Comparison of ENCODE assay signal across 20 cellular contexts in the genomic region with DNA sequence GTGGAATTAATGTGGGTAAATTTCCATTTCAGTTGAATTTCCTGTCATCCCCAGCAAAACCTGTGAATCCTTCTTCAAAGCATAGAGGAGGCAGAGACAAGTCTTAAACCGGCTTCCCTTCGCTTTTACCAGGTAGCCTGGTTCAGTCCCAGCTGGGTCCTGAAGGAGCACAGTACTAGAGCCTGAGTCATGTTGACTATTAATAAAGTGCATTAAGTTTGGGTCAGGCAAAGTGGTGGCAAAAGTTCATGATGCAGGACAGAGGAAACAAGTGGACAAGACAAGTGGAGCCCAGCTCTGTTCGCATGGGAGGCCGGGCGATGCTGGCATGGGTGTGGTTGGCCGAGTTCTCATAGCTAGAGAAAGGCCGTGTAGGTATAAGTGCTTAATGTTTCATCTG.
DNase-seq lines count a peak whose midpoint lies in the region; ATAC-seq, FAIRE-seq and TF ChIP-seq lines count a peak whose summit lies in the region.
"Had no signal": no experiment of that assay in that cellular context is flagged by ENCODE, and none has a peak within 500 bp of the region (broad histone marks: within the 10 kb centered on the region; RNA-seq: fewer than 3 reads in every experiment).

No MANE protein-coding gene starts in this region.

- WGBS in GM12878 (ENCODE audit: insufficient coverage, insufficient replicate concordance, low lambda C conversion rate, missing lambda C conversion rate), result 98% methylated on average over 7 of the region's 7 CpGs

- intact Hi-C loops in GM12878 (cut with micrococcal nuclease; ENCODE audit: unreplicated experiment), result no loop called here

- no peak overlapping the region for H3K4me3 Mint-ChIP-seq in activated T-cell treated with anti-CD3 and anti-CD28 coated beads, Interleukin-2, amount 50 U/mL, for 72 hours
- H3K4me3 Mint-ChIP-seq in CD4-positive, CD25-positive, alpha-beta regulatory T cell, result no peak overlapping the region
- no peak overlapping the region for H3K4me3 Mint-ChIP-seq in progenitor cell of endocrine pancreas (ENCODE audit: low read depth)

- no peak overlapping the region for H2AFZ ChIP-seq in GM12878 (ENCODE audit: control insufficient read depth, low read depth, low read length)

- H3K9ac ChIP-seq in GM12878 (ENCODE audit: control insufficient read depth, insufficient read depth, low read length), result no peak overlapping the region
- H3K9ac ChIP-seq: BLaER1, KMS-11 had no signal

- peaks cover 5 to 10% of the 10 kb centered on the region in 2 donors for H3K36me3 Mint-ChIP-seq in activated T-cell treated with anti-CD3 and anti-CD28 coated beads, Interleukin-2, amount 50 U/mL, for 72 hours (ENCODE audit: insufficient read depth in 2 of 2)
- peaks cover 35% of the 10 kb centered on the region for H3K36me3 Mint-ChIP-seq in CD4-positive, CD25-positive, alpha-beta regulatory T cell
- H3K36me3 Mint-ChIP-seq in progenitor cell of endocrine pancreas (ENCODE audit: insufficient read depth), result peaks cover 37% of the 10 kb centered on the region

- no peak overlapping the region for H3K27ac ChIP-seq in CD4-positive, CD25-positive, alpha-beta regulatory T cell (ENCODE audit: insufficient read depth, low read length, poor library complexity, severe bottlenecking)
- H3K27ac ChIP-seq in GM12878 (ENCODE audit: control insufficient read depth, insufficient read depth), result no peak overlapping the region
- H3K27ac ChIP-seq: BLaER1, KMS-11, Peyer's patch had no signal

- no peak for DNase-seq in activated T-cell treated with anti-CD3 and anti-CD28 coated beads, Interleukin-2, amount 50 U/mL, for 72 hours
- no peak for DNase-seq in activated T-cell treated with anti-CD3 and anti-CD28 coated beads for 4 hours
- no peak for DNase-seq in CD4-positive, CD25-positive, alpha-beta regulatory T cell
- no peak for DNase-seq in GM12878 (ENCODE audit: low read depth, low spot score)
- no peak for DNase-seq in progenitor cell of endocrine pancreas (ENCODE audit: low spot score, unreplicated experiment)
- DNase-seq in NCI-H2171 (lab: John Stamatoyannopoulos, UW), result no peak
- no peak for DNase-seq in NCI-H146 (lab: John Stamatoyannopoulos, UW)
- DNase-seq: DND-41, GOT3, NCI-H1048, NCI-H1436 treated with DMSO at 0.1 percent for 48 hours, NCI-H2227 treated with DMSO at 0.1 percent for 48 hours, NCI-H524 treated with DMSO at 0.1 percent for 48 hours, Peyer's patch, SHP77 had no signal

- no peak overlapping the region for H3K4me2 ChIP-seq in GM12878 (ENCODE audit: control insufficient read depth, insufficient read depth)
- H3K4me2 ChIP-seq: BLaER1, KMS-11 had no signal

- H3K4me1 Mint-ChIP-seq in activated T-cell treated with anti-CD3 and anti-CD28 coated beads, Interleukin-2, amount 50 U/mL, for 72 hours (ENCODE audit: low read depth), result no peaks in the 10 kb centered on the region
- H3K4me1 Mint-ChIP-seq in CD4-positive, CD25-positive, alpha-beta regulatory T cell, result peaks cover 6 to 20% (median 10%) of the 10 kb centered on the region in 4 donors
- H3K4me1 Mint-ChIP-seq in progenitor cell of endocrine pancreas (ENCODE audit: low read depth), result peaks cover 7% of the 10 kb centered on the region

- H3K4me1 ChIP-seq in CD4-positive, CD25-positive, alpha-beta regulatory T cell (ENCODE audit: control insufficient read depth, insufficient read depth, low read length, poor library complexity, severe bottlenecking), result no peaks in the 10 kb centered on the region
- no peaks in the 10 kb centered on the region for H3K4me1 ChIP-seq in GM12878 (ENCODE audit: control insufficient read depth, insufficient read depth, low read length)
- H3K4me1 ChIP-seq: BLaER1, Peyer's patch had no signal

- H3K9me3 ChIP-seq in CD4-positive, CD25-positive, alpha-beta regulatory T cell (ENCODE audit: control insufficient read depth in 2 of 2, low read length in 2 of 2), result no peaks in the 10 kb centered on the region
- H3K9me3 ChIP-seq in GM12878 (replicated peaks; ENCODE audit: control insufficient read depth, insufficient read depth, low read length), result no peaks in the 10 kb centered on the region
- H3K9me3 ChIP-seq: BLaER1, Peyer's patch had no signal

- TF ChIP-seq RAD21 in GM12878 (IDR thresholded peaks at IDR 0.05; ENCODE audit: insufficient read depth, low read depth, low read length), result no peak

- RAD21 ChIA-PET in GM12878 (lab: Charles Lee; ENCODE audit: unreplicated experiment), result no interaction called here

- H3K9me3 Mint-ChIP-seq in activated T-cell treated with anti-CD3 and anti-CD28 coated beads, Interleukin-2, amount 50 U/mL, for 72 hours, result no peaks in the 10 kb centered on the region
- H3K9me3 Mint-ChIP-seq in CD4-positive, CD25-positive, alpha-beta regulatory T cell, result peaks cover 0 to 1% (median 0%) of the 10 kb centered on the region in 7 donors
- H3K9me3 Mint-ChIP-seq in progenitor cell of endocrine pancreas (ENCODE audit: low read depth), result no peaks in the 10 kb centered on the region

- no peak for ATAC-seq in activated T-cell treated with anti-CD3 and anti-CD28 coated beads, Interleukin-2, amount 50 U/mL, for 72 hours (replicated peaks in 1 of 2)
- ATAC-seq in CD4-positive, CD25-positive, alpha-beta regulatory T cell (ENCODE audit: low read depth in 2 of 2), result no peak
- no peak for ATAC-seq in GM12878
- no peak for ATAC-seq in GM18505 (IDR thresholded peaks at IDR 0.05; ENCODE audit: unreplicated experiment)
- ATAC-seq: HepG2 had no signal

- in situ Hi-C loops in GM12878 (cut with MboI), result no loop called here

- H3K4me3 ChIP-seq in CD4-positive, CD25-positive, alpha-beta regulatory T cell (ENCODE audit: low read depth, low read length), result no peak overlapping the region
- no peak overlapping the region for H3K4me3 ChIP-seq in GM12878
- H3K4me3 ChIP-seq: BLaER1, Peyer's patch had no signal

- TF ChIP-seq CTCF in GM12878 (IDR thresholded peaks at IDR 0.05 in 2 of 3, conservative IDR thresholded peaks at IDR 0.05 in 1 of 3; ENCODE audit: control insufficient read depth in 2 of 3, extremely low read depth in 1 of 3, insufficient read depth in 1 of 3, low read depth in 3 of 3, low read length in 3 of 3) (no peak), progenitor cell of endocrine pancreas (IDR thresholded peaks at IDR 0.05; ENCODE audit: unreplicated experiment) (no peak)

- POLR2A ChIA-PET in GM12878 (lab: Charles Lee), result no interaction called here

- TF ChIP-seq POLR2A in GM12878 (IDR thresholded peaks at IDR 0.05; ENCODE audit: low read depth, low read length) (peak; percentile 49; the same call in 1 of the 2 replicates), GM18505 (IDR thresholded peaks at IDR 0.05; ENCODE audit: borderline replicate concordance, extremely low read depth, insufficient read depth, insufficient read length) (no peak)

- SMC1A ChIA-PET in GM12878 (lab: Charles Lee; ENCODE audit: uncharacterized antibody, unreplicated experiment), result interaction anchor here (0.6 kb wide), 1 partner anchor 106 kb away, joined by 3 read pairs; no protein-coding TSS in a partner anchor

- CTCF ChIA-PET in GM12878 (lab: Yijun Ruan, JAX), result no interaction called here

- no peaks in the 10 kb centered on the region for H4K20me1 ChIP-seq in GM12878 (ENCODE audit: control insufficient read depth, insufficient read depth)

- no peaks in the 10 kb centered on the region for H3K79me2 ChIP-seq in GM12878 (ENCODE audit: control insufficient read depth, insufficient read depth, low read length)

- no TSS peak for BruUV-seq in GM12878 (replicated peaks; lab: Mats Ljungman, UMichigan)

- peaks cover 36% of the 10 kb centered on the region for H3K36me3 ChIP-seq in CD4-positive, CD25-positive, alpha-beta regulatory T cell (ENCODE audit: control insufficient read depth, insufficient read depth, low read length)
- H3K36me3 ChIP-seq in GM12878 (ENCODE audit: control insufficient read depth in 2 of 2, insufficient read depth in 2 of 2, low read length in 1 of 2), result peaks cover 12 to 34% of the 10 kb centered on the region in 2 experiments

- FAIRE-seq in GM12878 (lab: Jason Lieb, UNC), result no peak
- FAIRE-seq: G401.6, HepG2 had no signal

- no peaks in the 10 kb centered on the region for H3K27me3 Mint-ChIP-seq in activated T-cell treated with anti-CD3 and anti-CD28 coated beads, Interleukin-2, amount 50 U/mL, for 72 hours (ENCODE audit: low read depth)
- H3K27me3 Mint-ChIP-seq in CD4-positive, CD25-positive, alpha-beta regulatory T cell, result no peaks in the 10 kb centered on the region
- H3K27me3 Mint-ChIP-seq in progenitor cell of endocrine pancreas, result no peaks in the 10 kb centered on the region

- TF ChIP-seq EP300 in GM12878 (IDR thresholded peaks at IDR 0.05; ENCODE audit: borderline replicate concordance in 1 of 2, control insufficient read depth in 1 of 2, low read depth in 2 of 2, low read length in 2 of 2), result no peak

- no peaks in the 10 kb centered on the region for H3K27me3 ChIP-seq in CD4-positive, CD25-positive, alpha-beta regulatory T cell (ENCODE audit: control insufficient read depth, insufficient read depth, low read length)
- no peaks in the 10 kb centered on the region for H3K27me3 ChIP-seq in GM12878 (replicated peaks in 1 of 2; ENCODE audit: control insufficient read depth in 2 of 2, insufficient read depth in 2 of 2, low read length in 1 of 2)
- H3K27me3 ChIP-seq: BLaER1, Peyer's patch had no signal

- peak overlapping the region; percentile 44 for H3K27ac Mint-ChIP-seq in activated T-cell treated with anti-CD3 and anti-CD28 coated beads, Interleukin-2, amount 50 U/mL, for 72 hours
- H3K27ac Mint-ChIP-seq in CD4-positive, CD25-positive, alpha-beta regulatory T cell, result peak overlapping the region in 2 of 3 donors; percentile 34 to 59
- H3K27ac Mint-ChIP-seq in progenitor cell of endocrine pancreas, result peak overlapping the region; percentile 73

TF ChIP-seq in GM12878, 131 proteins besides CTCF, POLR2A, EP300 and RAD21:
- TF ChIP-seq SMARCA5 (IDR thresholded peaks at IDR 0.05), result no peak
- TF ChIP-seq SIX5 (IDR thresholded peaks at IDR 0.05; ENCODE audit: low read depth, low read length, severe bottlenecking), result no peak
